In the genomic region with DNA sequence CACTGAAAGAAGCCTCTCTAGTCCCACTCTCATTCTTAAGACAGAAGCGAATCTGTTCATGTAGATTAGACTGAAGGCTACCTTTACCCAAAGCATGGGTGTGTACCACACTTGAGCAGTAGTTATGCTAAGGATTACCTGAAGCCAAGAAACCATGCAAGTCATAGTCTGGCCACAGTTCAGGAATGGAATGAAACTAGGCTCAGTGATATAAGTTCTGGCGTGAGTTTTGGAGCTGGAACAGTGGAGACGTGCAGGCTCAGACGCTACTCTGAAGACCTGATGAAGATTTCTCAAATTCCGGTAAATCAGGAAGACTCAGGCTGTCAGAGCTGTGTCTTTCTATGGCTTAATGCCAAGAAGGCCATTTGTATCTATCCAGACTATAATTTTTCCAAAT, we compare ENCODE assay signal across 1 cellular context.
TF ChIP-seq lines count a peak whose summit lies in the region.

No MANE protein-coding gene starts in this region.

TF ChIP-seq in H1, 55 proteins besides CTCF, POLR2A, EP300 and RAD21:
- TF ChIP-seq, protein P1, sequence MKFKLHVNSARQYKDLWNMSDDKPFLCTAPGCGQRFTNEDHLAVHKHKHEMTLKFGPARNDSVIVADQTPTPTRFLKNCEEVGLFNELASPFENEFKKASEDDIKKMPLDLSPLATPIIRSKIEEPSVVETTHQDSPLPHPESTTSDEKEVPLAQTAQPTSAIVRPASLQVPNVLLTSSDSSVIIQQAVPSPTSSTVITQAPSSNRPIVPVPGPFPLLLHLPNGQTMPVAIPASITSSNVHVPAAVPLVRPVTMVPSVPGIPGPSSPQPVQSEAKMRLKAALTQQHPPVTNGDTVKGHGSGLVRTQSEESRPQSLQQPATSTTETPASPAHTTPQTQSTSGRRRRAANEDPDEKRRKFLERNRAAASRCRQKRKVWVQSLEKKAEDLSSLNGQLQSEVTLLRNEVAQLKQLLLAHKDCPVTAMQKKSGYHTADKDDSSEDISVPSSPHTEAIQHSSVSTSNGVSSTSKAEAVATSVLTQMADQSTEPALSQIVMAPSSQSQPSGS (IDR thresholded peaks at IDR 0.05; ENCODE audit: low read length), result no peak
- TF ChIP-seq SP2 (IDR thresholded peaks at IDR 0.05; ENCODE audit: low read length) (no peak), POLR2AphosphoS5 (IDR thresholded peaks at IDR 0.05; ENCODE audit: low read depth, low read length) (no peak), MAX (IDR thresholded peaks at IDR 0.05) (no peak), TBP (IDR thresholded peaks at IDR 0.05; ENCODE audit: low read depth, low read length) (no peak), HDAC2 (IDR thresholded peaks at IDR 0.05; ENCODE audit: borderline replicate concordance in 1 of 2, low read depth in 2 of 2, low read length in 2 of 2) (no peak), KDM4A (IDR thresholded peaks at IDR 0.05; ENCODE audit: low read depth, low read length, severe bottlenecking) (no peak), GTF2F1 (IDR thresholded peaks at IDR 0.05; ENCODE audit: borderline replicate concordance, low read depth, low read length) (no peak), EGR1 (IDR thresholded peaks at IDR 0.05; ENCODE audit: borderline replicate concordance, low read depth, low read length) (no peak), CHD7 (IDR thresholded peaks at IDR 0.05; ENCODE audit: insufficient replicate concordance, low read length) (no peak), JUN (IDR thresholded peaks at IDR 0.05; ENCODE audit: low read depth, low read length) (no peak), SIX5 (IDR thresholded peaks at IDR 0.05; ENCODE audit: low read depth, low read length) (no peak), CBX8 (IDR thresholded peaks at IDR 0.05; ENCODE audit: borderline replicate concordance, low read depth, low read length) (no peak), SRF (IDR thresholded peaks at IDR 0.05; ENCODE audit: low read depth, low read length) (no peak), E2F6 (IDR thresholded peaks at IDR 0.05) (no peak), YY1 (IDR thresholded peaks at IDR 0.05; ENCODE audit: low read depth, low read length) (no peak), TAF7 (optimal IDR thresholded peaks at IDR 0.05; ENCODE audit: borderline replicate concordance, low read depth, low read length) (no peak)
